Comparison of ENCODE assay signal across 21 cellular contexts in the genomic region with DNA sequence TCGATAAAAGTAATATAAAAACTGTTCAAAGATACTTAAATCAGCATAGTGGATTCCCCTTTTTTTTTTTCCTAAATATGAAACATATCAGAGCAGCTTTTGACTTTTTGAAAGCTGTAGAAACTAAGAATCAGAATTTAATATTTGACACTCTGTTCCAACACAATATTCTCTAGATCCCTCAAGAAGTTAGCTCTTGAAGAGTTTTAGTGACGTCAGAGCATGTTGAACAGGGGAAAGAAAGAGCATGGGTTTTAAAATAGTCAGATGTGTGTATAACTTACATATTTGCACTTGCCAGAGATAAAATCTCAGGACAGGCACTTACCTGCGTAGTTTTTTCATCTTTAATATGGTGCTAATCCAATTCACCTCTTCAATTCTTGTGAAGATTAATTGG.
DNase-seq lines count a peak whose midpoint lies in the region; ATAC-seq, FAIRE-seq and TF ChIP-seq lines count a peak whose summit lies in the region.
"Had no signal": no experiment of that assay in that cellular context is flagged by ENCODE, and none has a peak within 500 bp of the region (broad histone marks: within the 10 kb centered on the region; RNA-seq: fewer than 3 reads in every experiment).

No MANE protein-coding gene starts in this region.

- H3K4me3 ChIP-seq in HepG2 (replicated peaks in 1 of 3; ENCODE audit: insufficient read depth in 1 of 3, low read depth in 2 of 3, low read length in 3 of 3) (no peak overlapping the region), right lobe of liver (no peak overlapping the region)
- H3K4me3 ChIP-seq: A549; BLaER1 treated with 17β-estradiol and CSF1 and Interleukin-3, amounts not matched to agents 10 nM and 100 nM had no signal

- no peak for FAIRE-seq in HepG2 (lab: Jason Lieb, UNC)
- FAIRE-seq: A549, D721Med, G401.6, GM12891, GM19239 had no signal

- CTCF ChIA-PET in HepG2 (lab: Yijun Ruan, JAX; ENCODE audit: low intra/inter-chr PET ratio, low total read pairs): no interaction called here

- no peaks in the 10 kb centered on the region for H3K4me1 ChIP-seq in HepG2 (ENCODE audit: insufficient read depth, low read length)
- no peaks in the 10 kb centered on the region for H3K4me1 ChIP-seq in right lobe of liver
- H3K4me1 ChIP-seq: A549; BLaER1 treated with 17β-estradiol and CSF1 and Interleukin-3, amounts not matched to agents 10 nM and 100 nM; Caco-2 had no signal

- H3K36me3 ChIP-seq in HepG2 (replicated peaks in 1 of 2; ENCODE audit: control insufficient read depth in 1 of 2, insufficient read depth in 2 of 2, low read length in 2 of 2) (no peaks in the 10 kb centered on the region), right lobe of liver (no peaks in the 10 kb centered on the region)
- H3K36me3 ChIP-seq: BLaER1 treated with 17β-estradiol and CSF1 and Interleukin-3, amounts not matched to agents 10 nM and 100 nM had no signal

- DNase-seq in HepG2 (ENCODE audit: low spot score) (no peak), right lobe of liver (no peak), mesothelial cell of epicardium (ENCODE audit: low spot score in 2 of 2, unreplicated experiment in 2 of 2) (no peak), NCI-H1417 (lab: John Stamatoyannopoulos, UW) (no peak)
- DNase-seq in stimulated activated CD4-positive, alpha-beta T cell treated with anti-CD3 and anti-CD28 coated beads, Interleukin-2, amount 100 ng/mL, for 48 hours: no peak
- DNase-seq: AML-193; Caco-2; Calu3; CD4-positive, alpha-beta T cell; CD8-positive, alpha-beta T cell; DMS79 treated with DMSO at 0.1 percent for 48 hours; GF-D8 had no signal

- in situ Hi-C loops in HepG2 (cut with HindIII; ENCODE audit: extremely low pct_ligation_motif_present, low pct_unique_long_range_greater_than_20kb): no loop called here

- no peak overlapping the region for H3K9ac ChIP-seq in HepG2 (ENCODE audit: insufficient read depth, low read depth, low read length)
- H3K9ac ChIP-seq: BLaER1 treated with 17β-estradiol and CSF1 and Interleukin-3, amounts not matched to agents 10 nM and 100 nM had no signal

- no peak for TF ChIP-seq CTCF in HepG2 (CRISPR knock-in tag; IDR thresholded peaks at IDR 0.05)
- TF ChIP-seq CTCF in right lobe of liver (IDR thresholded peaks at IDR 0.05): no peak
- TF ChIP-seq CTCF in mesothelial cell of epicardium (IDR thresholded peaks at IDR 0.05; ENCODE audit: unreplicated experiment): no peak

- intact Hi-C loops in HepG2 (cut with micrococcal nuclease; ENCODE audit: unreplicated experiment): no loop called here
- intact Hi-C loops in right lobe of liver (cut with DNase I): no loop called here

- H3K9me3 Mint-ChIP-seq in mesothelial cell of epicardium: no peaks in the 10 kb centered on the region

- no peak overlapping the region for H3K4me3 Mint-ChIP-seq in mesothelial cell of epicardium
- H3K4me3 Mint-ChIP-seq: B cell; CD4-positive, alpha-beta T cell; CD8-positive, alpha-beta T cell had no signal

- peak overlapping the region; percentile 53 for H3K27ac Mint-ChIP-seq in mesothelial cell of epicardium
- H3K27ac Mint-ChIP-seq: B cell; CD4-positive, alpha-beta T cell; CD8-positive, alpha-beta T cell had no signal

- no peak for ATAC-seq in HepG2
- ATAC-seq in right lobe of liver: no peak
- ATAC-seq: A549; CD8-positive, alpha-beta T cell had no signal

- H3K79me2 ChIP-seq in HepG2 (ENCODE audit: insufficient read depth, low read length): no peaks in the 10 kb centered on the region

- H3K36me3 Mint-ChIP-seq in mesothelial cell of epicardium: no peaks in the 10 kb centered on the region
- H3K36me3 Mint-ChIP-seq: CD8-positive, alpha-beta T cell had no signal

- no peak for TF ChIP-seq RAD21 in HepG2 (CRISPR knock-in tag; IDR thresholded peaks at IDR 0.05)

- no peak overlapping the region for H2AFZ ChIP-seq in HepG2 (ENCODE audit: low read length)

- H3K27me3 Mint-ChIP-seq in mesothelial cell of epicardium (ENCODE audit: low read depth): no peaks in the 10 kb centered on the region
- H3K27me3 Mint-ChIP-seq: B cell; CD4-positive, alpha-beta T cell had no signal

- peaks cover 15% of the 10 kb centered on the region for H3K4me1 Mint-ChIP-seq in mesothelial cell of epicardium
- H3K4me1 Mint-ChIP-seq: B cell had no signal

- 2% methylated on average over 3 of the region's 3 CpGs for WGBS in HepG2 (ENCODE audit: low lambda C conversion rate)
- WGBS in right lobe of liver (ENCODE audit: insufficient coverage, low coverage, low lambda C conversion rate, missing lambda C conversion rate): 63% methylated on average over 3 of the region's 3 CpGs

- H4K20me1 ChIP-seq in HepG2 (ENCODE audit: insufficient read depth, low read length): no peaks in the 10 kb centered on the region
- H4K20me1 ChIP-seq: BLaER1 treated with 17β-estradiol and CSF1 and Interleukin-3, amounts not matched to agents 10 nM and 100 nM had no signal

- no peak for TF ChIP-seq POLR2A in HepG2 (IDR thresholded peaks at IDR 0.05; ENCODE audit: insufficient read depth in 1 of 2, low read depth in 2 of 2, low read length in 2 of 2)
- no peak for TF ChIP-seq POLR2A in right lobe of liver (IDR thresholded peaks at IDR 0.05)

- POLR2A ChIA-PET in HepG2 (lab: Yijun Ruan, JAX): no interaction called here

- H3K4me2 ChIP-seq in HepG2 (ENCODE audit: low read depth, low read length): no peak overlapping the region
- H3K4me2 ChIP-seq: A549; BLaER1 treated with 17β-estradiol and CSF1 and Interleukin-3, amounts not matched to agents 10 nM and 100 nM had no signal

- H3K27ac ChIP-seq in HepG2 (ENCODE audit: extremely low read length, insufficient read depth, low read length) (no peak overlapping the region), right lobe of liver (no peak overlapping the region)
- H3K27ac ChIP-seq: 22Rv1; A549; BLaER1 treated with 17β-estradiol and CSF1 and Interleukin-3, amounts not matched to agents 10 nM and 100 nM; C4-2B had no signal

- TF ChIP-seq EP300 in HepG2 (IDR thresholded peaks at IDR 0.05; ENCODE audit: low read depth in 2 of 2, low read length in 2 of 2) (no peak), HepG2 (CRISPR knock-in tag; IDR thresholded peaks at IDR 0.05; ENCODE audit: borderline replicate concordance) (no peak)

- no peaks in the 10 kb centered on the region for H3K27me3 ChIP-seq in HepG2 (ENCODE audit: control insufficient read depth in 1 of 2, insufficient read depth in 2 of 2, low read length in 2 of 2)
- H3K27me3 ChIP-seq in right lobe of liver: no peaks in the 10 kb centered on the region
- H3K27me3 ChIP-seq: BLaER1 treated with 17β-estradiol and CSF1 and Interleukin-3, amounts not matched to agents 10 nM and 100 nM had no signal

- no peaks in the 10 kb centered on the region for H3K9me3 ChIP-seq in HepG2 (ENCODE audit: low read length)
- no peaks in the 10 kb centered on the region for H3K9me3 ChIP-seq in right lobe of liver
- H3K9me3 ChIP-seq: A549, Caco-2 had no signal

- BruUV-seq in HepG2 (replicated peaks; lab: Mats Ljungman, UMichigan): no TSS peak

TF ChIP-seq in HepG2, 621 proteins besides CTCF, POLR2A, EP300 and RAD21:
- TF ChIP-seq CREB1 (IDR thresholded peaks at IDR 0.05) (peak; percentile 92), CREB1 (CRISPR knock-in tag; IDR thresholded peaks at IDR 0.05) (no peak), ZNF530 (CRISPR knock-in tag; IDR thresholded peaks at IDR 0.05; ENCODE audit: low read depth) (no peak), RXRA (CRISPR knock-in tag; IDR thresholded peaks at IDR 0.05) (no peak), CREM (IDR thresholded peaks at IDR 0.05) (no peak), CREM (CRISPR knock-in tag; IDR thresholded peaks at IDR 0.05) (no peak), ZNF280D (CRISPR knock-in tag; IDR thresholded peaks at IDR 0.05) (no peak), ATF7 (IDR thresholded peaks at IDR 0.05) (peak; percentile 40; the same call in 1 of the 2 replicates), ATF7 (CRISPR knock-in tag; IDR thresholded peaks at IDR 0.05) (no peak)
